ENCODE assay signal across 8 cellular contexts in the genomic region with DNA sequence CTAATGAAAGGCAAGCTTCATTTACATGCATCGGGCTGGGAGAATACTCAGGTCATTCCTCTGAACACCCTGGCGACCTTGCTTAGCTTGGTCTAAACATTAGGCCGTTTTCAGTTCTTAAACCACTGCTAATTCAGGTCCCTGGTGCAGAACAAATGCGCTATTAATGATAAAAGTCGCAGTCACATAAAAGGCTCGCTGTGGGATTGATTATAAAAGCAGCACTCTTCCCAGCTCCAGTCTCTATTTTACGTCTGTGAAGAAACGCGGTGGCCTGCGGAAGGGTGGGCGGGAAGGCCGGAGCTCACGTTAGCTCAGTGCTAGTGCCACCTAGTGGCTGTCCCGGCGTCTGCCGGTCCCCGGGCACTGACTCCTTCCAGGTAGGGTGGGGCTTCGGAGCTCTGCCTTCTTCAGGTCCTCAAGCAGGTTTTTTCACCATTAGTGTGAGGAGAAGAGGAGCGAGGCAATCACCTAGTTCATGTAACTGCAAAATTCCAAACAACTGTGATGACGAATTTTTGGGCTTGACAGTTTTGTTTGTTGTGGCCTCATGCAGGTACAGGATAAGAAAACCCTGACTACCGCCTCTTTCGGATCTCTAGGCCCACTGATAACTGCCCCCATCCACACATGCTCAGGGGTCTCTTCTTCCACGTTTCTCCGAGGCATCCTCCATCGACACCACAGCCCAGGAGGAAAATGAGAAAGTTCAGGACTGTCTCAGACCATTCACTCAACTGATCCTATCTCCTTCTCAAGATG.
DNase-seq lines count a peak whose midpoint lies in the region; ATAC-seq lines count a peak whose summit lies in the region.

No MANE protein-coding gene starts in this region.

- H3K36me3 Mint-ChIP-seq in activated CD4-positive, alpha-beta memory T cell treated with anti-CD3 and anti-CD28 coated beads for 36 hours = no peaks in the 10 kb centered on the region

- intact Hi-C loops in activated CD4-positive, alpha-beta memory T cell treated with anti-CD3 and anti-CD28 coated beads for 36 hours (cut with micrococcal nuclease) = no loop called here

- POLR2A ChIA-PET in activated CD4-positive, alpha-beta memory T cell treated with anti-CD3 and anti-CD28 coated beads for 36 hours (lab: Charles Lee) = no interaction called here

- CTCF ChIA-PET in activated CD4-positive, alpha-beta memory T cell treated with anti-CD3 and anti-CD28 coated beads for 36 hours (lab: Charles Lee) = interaction anchor here (0.6 to 2.6 kb wide), 55 partner anchors 8 to 582 kb away, joined by 3 to 36 read pairs (median 4); no protein-coding TSS in a partner anchor

- DNase-seq in DMS53 (lab: John Stamatoyannopoulos, UW) (peak; percentile 90), NCI-H526 (lab: John Stamatoyannopoulos, UW) (peak; percentile 68 to 98), ecto neural progenitor cell (ENCODE audit: low spot score) (peak; percentile 88), medulla oblongata (ENCODE audit: extremely low spot score) (peak; percentile 78)
- peak; percentile 82 for DNase-seq in activated CD4-positive, alpha-beta memory T cell treated with anti-CD3 and anti-CD28 coated beads for 36 hours
- DNase-seq in stimulated activated CD8-positive, alpha-beta memory T cell treated with anti-CD3 and anti-CD28 coated beads, Interleukin-12 subunit alpha, Interleukin-12 subunit beta, amount 100 ng/mL, for 1 hour (ENCODE audit: low read depth) = peak; percentile 33

- H3K4me3 Mint-ChIP-seq in activated CD4-positive, alpha-beta memory T cell treated with anti-CD3 and anti-CD28 coated beads for 36 hours = no peak overlapping the region

- H3K27me3 Mint-ChIP-seq in activated CD4-positive, alpha-beta memory T cell treated with anti-CD3 and anti-CD28 coated beads for 36 hours = peaks cover 13% of the 10 kb centered on the region

- no peak overlapping the region for H3K27ac Mint-ChIP-seq in activated CD4-positive, alpha-beta memory T cell treated with anti-CD3 and anti-CD28 coated beads for 36 hours

- no peaks in the 10 kb centered on the region for H3K4me1 Mint-ChIP-seq in activated CD4-positive, alpha-beta memory T cell treated with anti-CD3 and anti-CD28 coated beads for 36 hours (ENCODE audit: low read depth)

- ATAC-seq in HG02623 (IDR thresholded peaks at IDR 0.05; ENCODE audit: unreplicated experiment) (peak; percentile 44), GM19397 (IDR thresholded peaks at IDR 0.05; ENCODE audit: unreplicated experiment) (no peak)

- peaks cover 14% of the 10 kb centered on the region for H3K9me3 Mint-ChIP-seq in activated CD4-positive, alpha-beta memory T cell treated with anti-CD3 and anti-CD28 coated beads for 36 hours

Comparison
In these comparisons a context has a peak if more than half of its experiments do, and no peak if none do; other contexts are left out.
1. DNase-seq: peak in every context shown above with its lines; median percentile 90 in DMS53; 88 in ecto neural progenitor cell; 83 in NCI-H526; 82 in activated CD4-positive, alpha-beta memory T cell treated with anti-CD3 and anti-CD28 coated beads for 36 hours; 78 in medulla oblongata; 33 in stimulated activated CD8-positive, alpha-beta memory T cell treated with anti-CD3 and anti-CD28 coated beads, Interleukin-12 subunit alpha, Interleukin-12 subunit beta, amount 100 ng/mL, for 1 hour.